In the genomic region with DNA sequence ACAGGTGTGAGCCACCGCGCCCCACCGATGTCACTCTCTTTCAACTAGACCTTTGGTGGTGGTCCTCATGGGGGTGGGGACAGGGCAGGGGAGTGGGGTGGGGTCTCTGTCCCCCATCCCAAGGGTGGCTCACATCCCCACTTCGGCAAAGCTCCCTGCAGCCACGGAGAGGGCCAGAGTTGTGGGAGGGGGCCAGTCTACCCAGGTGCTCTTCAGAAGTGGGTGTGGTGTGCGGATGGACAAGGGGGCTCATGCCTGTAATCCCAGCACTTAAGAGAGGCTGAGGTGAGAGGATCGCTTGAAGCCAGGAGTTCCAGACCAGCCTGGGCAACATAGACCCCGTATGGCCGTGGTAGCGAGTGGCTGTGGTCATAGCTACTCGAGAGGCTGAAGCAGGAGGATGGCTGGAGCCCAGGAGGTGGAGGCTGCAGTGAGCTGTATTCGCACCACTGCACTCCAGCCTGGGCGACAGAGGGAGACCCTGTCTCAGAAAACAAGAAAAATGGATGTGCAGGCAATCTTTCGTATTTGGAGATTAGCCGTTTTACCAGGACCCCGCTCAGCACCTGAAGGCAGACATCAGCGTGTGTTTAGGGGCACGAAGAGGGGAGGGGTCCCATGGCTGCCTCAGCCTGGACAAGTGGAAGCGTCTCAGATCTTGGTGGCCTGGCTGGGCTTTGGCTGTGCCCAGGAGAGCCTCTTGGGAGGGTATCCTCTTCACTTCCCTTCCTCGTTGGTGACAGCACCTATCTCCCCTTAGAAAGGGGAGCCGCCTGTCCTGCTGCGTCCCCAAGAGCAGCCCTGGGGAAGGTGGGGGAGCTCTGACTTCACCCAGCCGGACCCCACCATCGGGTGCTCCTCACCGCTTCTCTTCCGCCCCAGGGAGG, we compare ENCODE assay signal across 8 cellular contexts. TPM values are rescaled to one million over a fixed set of nuclear protein-coding genes. Genes with fewer than 3 reads are reported as not detected.
A peak's percentile ranks its signal among the peaks of the same experiment; 100 is the strongest.
DNase-seq lines count a peak whose midpoint lies in the region; ATAC-seq, FAIRE-seq and TF ChIP-seq lines count a peak whose summit lies in the region.

No MANE protein-coding gene starts in this region.

- H3K4me3 Mint-ChIP-seq in CD14-positive monocyte (peak overlapping the region; percentile 50 to 77), nephron progenitor cell (peak overlapping the region; percentile 63)

- intact Hi-C loops in CD14-positive monocyte (cut with micrococcal nuclease): no loop called here

- no peak for ATAC-seq in GM21390 (IDR thresholded peaks at IDR 0.05; ENCODE audit: unreplicated experiment)

- DNase-seq in CD14-positive monocyte (ENCODE audit: low spot score): no peak
- no peak for DNase-seq in bronchial epithelial cell (ENCODE audit: low read depth)
- no peak for DNase-seq in nephron progenitor cell
- no peak for DNase-seq in SIG-M5 (lab: John Stamatoyannopoulos, UW)
- no peak for DNase-seq in Kasumi-1 (lab: John Stamatoyannopoulos, UW)
- no peak for DNase-seq in 8988T

- H3K4me3 ChIP-seq in HUES48 (ENCODE audit: low read depth, low read length): peak overlapping the region; percentile 62; the same call in 1 of the 2 replicates
- H3K4me3 ChIP-seq in bronchial epithelial cell (ENCODE audit: low read depth, low read length): peak overlapping the region; percentile 49

- H3K36me3 Mint-ChIP-seq in CD14-positive monocyte (peaks cover 23 to 28% of the 10 kb centered on the region in 2 donors), nephron progenitor cell (ENCODE audit: low read depth) (peaks cover 18% of the 10 kb centered on the region)

- no peak for FAIRE-seq in bronchial epithelial cell (lab: Jason Lieb, UNC)

- H3K27ac ChIP-seq in HUES48 (ENCODE audit: low read depth, low read length): no peak overlapping the region

- H3K4me1 Mint-ChIP-seq in CD14-positive monocyte: peaks cover 37% of the 10 kb centered on the region
- peaks cover 25% of the 10 kb centered on the region for H3K4me1 Mint-ChIP-seq in nephron progenitor cell

- TF ChIP-seq CTCF in CD14-positive monocyte (IDR thresholded peaks at IDR 0.05) (no peak), bronchial epithelial cell (IDR thresholded peaks at IDR 0.05; ENCODE audit: insufficient read depth, low read length, severe bottlenecking) (no peak), nephron progenitor cell (IDR thresholded peaks at IDR 0.05) (no peak)

- H3K9me3 Mint-ChIP-seq in CD14-positive monocyte (peaks cover 0 to 28% (median 15%) of the 10 kb centered on the region in 7 donors), nephron progenitor cell (no peaks in the 10 kb centered on the region)

- H3K27me3 Mint-ChIP-seq in CD14-positive monocyte (ENCODE audit: low read depth in 3 of 3) (peaks cover 47 to 65% (median 56%) of the 10 kb centered on the region in 3 donors), nephron progenitor cell (ENCODE audit: low read depth, poor library complexity) (peaks cover 63% of the 10 kb centered on the region)

- peaks cover 44% of the 10 kb centered on the region for H3K27me3 ChIP-seq in HUES48 (ENCODE audit: control insufficient read depth, insufficient read depth, low read length)
- H3K27me3 ChIP-seq in bronchial epithelial cell (ENCODE audit: control insufficient read depth, insufficient read depth, low read length): peaks cover 2% of the 10 kb centered on the region

- no peak overlapping the region for H3K9ac ChIP-seq in HUES48 (ENCODE audit: low read depth, low read length)

- no peaks in the 10 kb centered on the region for H3K9me3 ChIP-seq in HUES48 (ENCODE audit: control insufficient read depth, insufficient read depth, low read length)

- H3K36me3 ChIP-seq in HUES48 (ENCODE audit: control insufficient read depth, insufficient read depth, low read length) (peaks cover 19% of the 10 kb centered on the region), bronchial epithelial cell (ENCODE audit: control insufficient read depth, insufficient read depth, low read length) (peaks cover 5% of the 10 kb centered on the region)

- H3K27ac Mint-ChIP-seq in CD14-positive monocyte (no peak overlapping the region), nephron progenitor cell (no peak overlapping the region)

- peaks cover 5% of the 10 kb centered on the region; the same call in 1 of the 2 replicates for H3K4me1 ChIP-seq in HUES48 (ENCODE audit: control insufficient read depth, insufficient read depth, low read length)

RNA-seq across cellular contexts. Expression of a gene that starts 0.9 kb away (rescaled TPM):
- not detected for polyA plus RNA-seq in CD14-positive monocyte
- 1.8 and 1.9 TPM in 2 replicates for total RNA-seq in bronchial epithelial cell

RNA-seq across cellular contexts. Expression of a gene that starts 4.6 kb away (rescaled TPM):
- 10 to 100 TPM; 15.7 to 18.3 TPM for polyA plus RNA-seq in CD14-positive monocyte
- 13.4 and 15.9 TPM in 2 replicates for total RNA-seq in bronchial epithelial cell

RNA-seq across cellular contexts. Expression of a gene that starts 10.4 kb away (rescaled TPM):
- not detected for polyA plus RNA-seq in CD14-positive monocyte
- total RNA-seq in bronchial epithelial cell: 0.26 and 0.77 TPM in 2 replicates

RNA-seq across cellular contexts. Expression of a gene that starts 11.8 kb away (rescaled TPM):
- 1 to 10 TPM in 1 of 2 donors, under 1 TPM in 1; 0.92 to 1.5 TPM for polyA plus RNA-seq in CD14-positive monocyte
- total RNA-seq in bronchial epithelial cell: 10.0 and 11.9 TPM in 2 replicates

RNA-seq across cellular contexts. Expression of a gene that starts 27.2 kb away (rescaled TPM):
- polyA plus RNA-seq in CD14-positive monocyte: not detected
- 7.6 and 13.2 TPM in 2 replicates for total RNA-seq in bronchial epithelial cell
